ENCODE assay signal across 9 cellular contexts in the genomic region with DNA sequence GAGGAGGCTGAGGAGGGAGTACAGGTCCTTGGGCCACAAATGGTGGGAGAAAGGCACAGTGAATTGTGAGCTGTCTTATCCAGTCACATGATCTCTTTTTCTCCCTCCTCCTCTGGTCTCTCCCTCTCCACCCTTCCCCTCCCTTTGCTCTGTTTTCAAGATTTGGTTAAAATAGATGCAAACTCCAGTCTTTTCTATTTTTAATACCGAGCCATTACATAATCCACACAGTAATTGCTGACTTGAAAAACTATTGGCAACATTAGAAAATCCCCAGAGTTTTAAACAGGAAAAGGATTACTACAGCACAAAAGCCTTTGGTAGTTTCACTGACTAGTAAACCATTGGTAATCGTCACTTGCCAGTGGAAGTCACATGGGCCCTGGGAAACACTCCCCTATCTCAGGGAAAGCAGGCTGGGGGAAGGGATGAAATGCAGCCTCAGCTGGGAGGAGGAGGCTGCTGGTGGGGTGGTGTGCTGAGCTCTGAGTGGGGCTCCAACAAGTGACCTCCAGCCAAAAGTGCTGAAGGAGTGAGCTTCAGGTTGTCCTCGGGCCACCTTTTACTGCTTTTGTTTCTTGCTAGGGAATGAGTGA. TPM values are rescaled to one million over a fixed set of nuclear protein-coding genes. Genes with fewer than 3 reads are reported as not detected.
DNase-seq lines count a peak whose midpoint lies in the region; ATAC-seq, FAIRE-seq and TF ChIP-seq lines count a peak whose summit lies in the region.
"Had no signal": no experiment of that assay in that cellular context is flagged by ENCODE, and none has a peak within 500 bp of the region (broad histone marks: within the 10 kb centered on the region; RNA-seq: fewer than 3 reads in every experiment).

No MANE protein-coding gene starts in this region.

- intact Hi-C loops in cardiac septum (cut with DNase I): no loop called here

- FAIRE-seq in urothelium cell line (lab: Jason Lieb, UNC): no peak

- ATAC-seq in SK-N-SH treated with all-trans-retinoic acid at 6 μM for 48 hours (peak; percentile 55), GM19397 (IDR thresholded peaks at IDR 0.05; ENCODE audit: unreplicated experiment) (no peak), GM19351 (IDR thresholded peaks at IDR 0.05; ENCODE audit: unreplicated experiment) (no peak)
- ATAC-seq: HCT116 had no signal

- DNase-seq in EL: peak; percentile 12
- DNase-seq in cardiac septum (ENCODE audit: low spot score): peak; percentile 90
- peak; percentile 72 for DNase-seq in pons (ENCODE audit: low spot score)
- no peak for DNase-seq in urothelium cell line (ENCODE audit: low spot score)
- DNase-seq in NCI-H1694 (lab: John Stamatoyannopoulos, UW): no peak

TF ChIP-seq in SK-N-SH treated with all-trans-retinoic acid at 6 μM for 48 hours, 23 proteins besides CTCF, POLR2A, EP300 and RAD21:
- no peak for TF ChIP-seq ZNF565 (CRISPR knock-in tag; conservative IDR thresholded peaks at IDR 0.05; ENCODE audit: low read depth)
- no peak for TF ChIP-seq ZNF70 (CRISPR knock-in tag; IDR thresholded peaks at IDR 0.05)
- no peak for TF ChIP-seq BACH2 (CRISPR knock-in tag; IDR thresholded peaks at IDR 0.05; ENCODE audit: borderline replicate concordance)
- TF ChIP-seq TCF4 (CRISPR knock-in tag; IDR thresholded peaks at IDR 0.05; ENCODE audit: borderline replicate concordance): no peak
- TF ChIP-seq OSR1 (CRISPR knock-in tag; IDR thresholded peaks at IDR 0.05): no peak
- TF ChIP-seq ZC3H10 (CRISPR knock-in tag; IDR thresholded peaks at IDR 0.05): no peak
- no peak for TF ChIP-seq PPARA (CRISPR knock-in tag; IDR thresholded peaks at IDR 0.05; ENCODE audit: borderline replicate concordance)
- no peak for TF ChIP-seq ISL1 (CRISPR knock-in tag; IDR thresholded peaks at IDR 0.05)
- TF ChIP-seq GLIS3 (CRISPR knock-in tag; IDR thresholded peaks at IDR 0.05): no peak
- TF ChIP-seq, protein P1, sequence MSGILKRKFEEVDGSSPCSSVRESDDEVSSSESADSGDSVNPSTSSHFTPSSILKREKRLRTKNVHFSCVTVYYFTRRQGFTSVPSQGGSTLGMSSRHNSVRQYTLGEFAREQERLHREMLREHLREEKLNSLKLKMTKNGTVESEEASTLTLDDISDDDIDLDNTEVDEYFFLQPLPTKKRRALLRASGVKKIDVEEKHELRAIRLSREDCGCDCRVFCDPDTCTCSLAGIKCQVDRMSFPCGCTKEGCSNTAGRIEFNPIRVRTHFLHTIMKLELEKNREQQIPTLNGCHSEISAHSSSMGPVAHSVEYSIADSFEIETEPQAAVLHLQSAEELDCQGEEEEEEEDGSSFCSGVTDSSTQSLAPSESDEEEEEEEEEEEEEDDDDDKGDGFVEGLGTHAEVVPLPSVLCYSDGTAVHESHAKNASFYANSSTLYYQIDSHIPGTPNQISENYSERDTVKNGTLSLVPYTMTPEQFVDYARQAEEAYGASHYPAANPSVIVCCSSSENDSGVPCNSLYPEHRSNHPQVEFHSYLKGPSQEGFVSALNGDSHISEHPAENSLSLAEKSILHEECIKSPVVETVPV (CRISPR knock-in tag; IDR thresholded peaks at IDR 0.05): no peak
- TF ChIP-seq CSDC2 (CRISPR knock-in tag; IDR thresholded peaks at IDR 0.05): no peak
- TF ChIP-seq SNAI2 (CRISPR knock-in tag; IDR thresholded peaks at IDR 0.05): no peak

RNA-seq across cellular contexts. Expression of a gene that starts 57.4 kb away (rescaled TPM):
- 223 TPM for total RNA-seq in cardiac septum

Comparison
In these comparisons a context has a peak if more than half of its experiments do, and no peak if none do; other contexts are left out.
1. DNase-seq: peak in EL (single experiment), cardiac septum (single experiment) and pons (single experiment); none in urothelium cell line (single experiment) and NCI-H1694 (single experiment).